ENCODE assay signal across 1 cellular context in genomic region chr2:148603562-148603920, GRCh38.
TF ChIP-seq lines count a peak whose summit lies in the region.

No MANE protein-coding gene starts in this region.

TF ChIP-seq in GM12878, 131 proteins besides CTCF, POLR2A, EP300 and RAD21 (continued from another document and continues in another):
- TF ChIP-seq BCL3 (IDR thresholded peaks at IDR 0.05; ENCODE audit: borderline replicate concordance, insufficient read depth, low read depth, low read length, poor library complexity, severe bottlenecking) (peak; percentile 88), ASH2L (IDR thresholded peaks at IDR 0.05; ENCODE audit: borderline replicate concordance, low read depth) (no peak), CHD4 (IDR thresholded peaks at IDR 0.05) (no peak), YBX1 (IDR thresholded peaks at IDR 0.05) (no peak), RAD51 (IDR thresholded peaks at IDR 0.05) (no peak), JUND (IDR thresholded peaks at IDR 0.05; ENCODE audit: low read depth, low read length) (peak; percentile 93), HDAC2 (IDR thresholded peaks at IDR 0.05) (no peak), ZNF384 (IDR thresholded peaks at IDR 0.05; ENCODE audit: borderline replicate concordance, low read depth, low read length) (no peak), NFIC (IDR thresholded peaks at IDR 0.05; ENCODE audit: low read depth, low read length) (peak; percentile 94), IKZF2 (IDR thresholded peaks at IDR 0.05) (peak; percentile 37 to 51; a peak in 3 of 4 replicates), KDM1A (IDR thresholded peaks at IDR 0.05; ENCODE audit: borderline replicate concordance) (no peak), POU2F2 (IDR thresholded peaks at IDR 0.05; ENCODE audit: borderline replicate concordance, low read depth, low read length) (peak; percentile 62; the same call in 1 of the 3 replicates), CREB1 (IDR thresholded peaks at IDR 0.05; ENCODE audit: low read depth) (peak; percentile 36; the same call in 1 of the 2 replicates), BMI1 (IDR thresholded peaks at IDR 0.05; ENCODE audit: borderline replicate concordance) (peak; percentile 47; the same call in 1 of the 2 replicates), SRF (IDR thresholded peaks at IDR 0.05; ENCODE audit: low read depth in 2 of 2, low read length in 2 of 2) (peak in 1 of 2 experiments; percentile 74; a peak in 2 of 4 replicates), JUNB (IDR thresholded peaks at IDR 0.05) (peak; percentile 99), BHLHE40 (IDR thresholded peaks at IDR 0.05; ENCODE audit: borderline replicate concordance in 1 of 2, low read depth in 2 of 2, low read length in 1 of 2) (peak; percentile 34 to 36; a peak in 1 of 4 replicates), ZNF622 (IDR thresholded peaks at IDR 0.05) (no peak), PKNOX1 (IDR thresholded peaks at IDR 0.05) (peak; percentile 43), CEBPZ (IDR thresholded peaks at IDR 0.05; ENCODE audit: low read depth, low read length) (no peak), E2F8 (IDR thresholded peaks at IDR 0.05; ENCODE audit: low read depth, partially characterized antibody) (no peak), ATF2 (IDR thresholded peaks at IDR 0.05; ENCODE audit: low read length) (peak; percentile 90), ZNF217 (IDR thresholded peaks at IDR 0.05) (peak; percentile 96), POLR2AphosphoS5 (IDR thresholded peaks at IDR 0.05; ENCODE audit: low read length) (no peak), USF1 (IDR thresholded peaks at IDR 0.05; ENCODE audit: borderline replicate concordance, extremely low read length, insufficient read depth, low read depth, low read length) (no peak), NFYA (IDR thresholded peaks at IDR 0.05; ENCODE audit: borderline replicate concordance, low read depth, low read length) (no peak), TARDBP (IDR thresholded peaks at IDR 0.05; ENCODE audit: borderline replicate concordance) (no peak), IRF4 (IDR thresholded peaks at IDR 0.05; ENCODE audit: low read depth, low read length) (peak; percentile 99), GATAD2B (conservative IDR thresholded peaks at IDR 0.05; ENCODE audit: low read depth) (no peak), NR2C2 (IDR thresholded peaks at IDR 0.05; ENCODE audit: borderline replicate concordance, control insufficient read depth, insufficient read length, low read depth) (no peak), CBX3 (IDR thresholded peaks at IDR 0.05; ENCODE audit: borderline replicate concordance, low read depth) (no peak), PBX3 (IDR thresholded peaks at IDR 0.05; ENCODE audit: insufficient replicate concordance, low read depth, low read length) (no peak), EZH2 (IDR thresholded peaks at IDR 0.05; ENCODE audit: borderline replicate concordance, control insufficient read depth, low read depth, low read length) (no peak), MYB (IDR thresholded peaks at IDR 0.05; ENCODE audit: borderline replicate concordance, low read depth, low read length) (no peak), PRDM15 (CRISPR knock-in tag; IDR thresholded peaks at IDR 0.05) (no peak), CBFB (IDR thresholded peaks at IDR 0.05; ENCODE audit: low read depth) (0 out of 2 replicates have a peak, but pooled peaks have one; percentile 30), POLR2AphosphoS2 (IDR thresholded peaks at IDR 0.05; ENCODE audit: low read depth, low read length) (no peak), HSF1 (IDR thresholded peaks at IDR 0.05; ENCODE audit: low read depth, low read length) (no peak), PAX5 (IDR thresholded peaks at IDR 0.05; ENCODE audit: borderline replicate concordance, low read depth, low read length) (peak; percentile 92), STAT1 (conservative IDR thresholded peaks at IDR 0.05) (no peak), BRCA1 (IDR thresholded peaks at IDR 0.05; ENCODE audit: low read depth, low read length) (no peak), CREM (IDR thresholded peaks at IDR 0.05; ENCODE audit: low read depth) (peak; percentile 83), SPI1 (IDR thresholded peaks at IDR 0.05; ENCODE audit: borderline replicate concordance, insufficient read depth, low read depth, low read length) (no peak), IRF3 (IDR thresholded peaks at IDR 0.05) (no peak)
